38 cellular contexts compared by ENCODE assay signal in genomic region chr9:88690628-88691027, GRCh38.
"Had no signal": no experiment of that assay in that cellular context is flagged by ENCODE, and none has a peak within 500 bp of the region (broad histone marks: within the 10 kb centered on the region; RNA-seq: fewer than 3 reads in every experiment).

No MANE protein-coding gene starts in this region.

- H3K27ac ChIP-seq: ascending aorta, body of pancreas, brain microvascular endothelial cell, breast epithelium, cardiac muscle cell had no signal

- H3K4me3 Mint-ChIP-seq: activated naive CD4-positive, alpha-beta T cell treated with anti-CD3 and anti-CD28 coated beads for 36 hours; activated naive CD4-positive, alpha-beta T cell treated with anti-CD3 and anti-CD28 coated beads, Interleukin-2, amount 10 ng/mL, durations not matched to agents 7 days and 5 days; activated naive CD4-positive, alpha-beta T cell treated with anti-CD3 and anti-CD28 coated beads, Interleukin-2, amount 50 U/mL, for 24 hours; activated naive CD8-positive, alpha-beta T cell; activated naive CD8-positive, alpha-beta T cell treated with anti-CD3 and anti-CD28 coated beads for 36 hours; activated naive CD8-positive, alpha-beta T cell treated with anti-CD3 and anti-CD28 coated beads, Interleukin-2, amount 10 ng/mL, durations not matched to agents 7 days and 5 days; activated naive CD8-positive, alpha-beta T cell treated with anti-CD3 and anti-CD28 coated beads, Interleukin-2, amount 50 U/mL, for 24 hours; activated T-cell treated with anti-CD3 and anti-CD28 coated beads, Interleukin-2, amount 50 U/mL, for 24 hours; activated T-cell treated with anti-CD3 and anti-CD28 coated beads, Interleukin-2, amount 50 U/mL, for 4 hours; activated T-cell treated with anti-CD3 and anti-CD28 coated beads, Interleukin-2, amount 50 U/mL, for 72 hours; activated T-helper 1 cell treated with anti-CD3 and anti-CD28 coated beads, Interleukin-12 subunit alpha, Interleukin-12 subunit beta, Interleukin-2, Interleukin-4 antibody, amounts not matched to agents 30 ng/mL and 10 ng/mL and 1 ng/mL, durations not matched to agents 14 hours and 24 hours and 36 hours; activated T-helper 17 cell treated with anti-CD3 and anti-CD28 coated beads, Interleukin-2, amount 50 U/mL, for 72 hours; brain; central memory CD8-positive, alpha-beta T cell had no signal

- H3K9me3 ChIP-seq: adrenal gland, body of pancreas, breast epithelium had no signal

- H3K27ac Mint-ChIP-seq: activated naive CD4-positive, alpha-beta T cell treated with anti-CD3 and anti-CD28 coated beads for 36 hours; activated naive CD4-positive, alpha-beta T cell treated with anti-CD3 and anti-CD28 coated beads, Interleukin-2, amount 10 ng/mL, durations not matched to agents 7 days and 5 days; activated naive CD4-positive, alpha-beta T cell treated with anti-CD3 and anti-CD28 coated beads, Interleukin-2, amount 50 U/mL, for 24 hours; activated naive CD4-positive, alpha-beta T cell treated with anti-CD3 and anti-CD28 coated beads, Interleukin-2, amount 50 U/mL, for 72 hours; activated naive CD8-positive, alpha-beta T cell; activated naive CD8-positive, alpha-beta T cell treated with anti-CD3 and anti-CD28 coated beads for 36 hours; activated naive CD8-positive, alpha-beta T cell treated with anti-CD3 and anti-CD28 coated beads, Interleukin-2, amount 10 ng/mL, durations not matched to agents 7 days and 5 days; activated naive CD8-positive, alpha-beta T cell treated with anti-CD3 and anti-CD28 coated beads, Interleukin-2, amount 50 U/mL, for 24 hours; activated T-cell treated with anti-CD3 and anti-CD28 coated beads, Interleukin-2, amount 50 U/mL, for 24 hours; activated T-cell treated with anti-CD3 and anti-CD28 coated beads, Interleukin-2, amount 50 U/mL, for 72 hours; activated T-helper 1 cell treated with anti-CD3 and anti-CD28 coated beads, Interleukin-12 subunit alpha, Interleukin-12 subunit beta, Interleukin-2, Interleukin-4 antibody, amounts not matched to agents 30 ng/mL and 10 ng/mL and 1 ng/mL, durations not matched to agents 14 hours and 24 hours and 36 hours; activated T-helper 17 cell treated with anti-CD3 and anti-CD28 coated beads, Interleukin-2, amount 50 U/mL, for 72 hours; activated T-helper 2 cell treated with anti-CD3 and anti-CD28 coated beads, Interferon-gamma antibody, Interleukin-2, Interleukin-4, amounts not matched to agents 10 μg/mL and 5 μg/mL and 100 μg/mL, durations not matched to agents 14 hours and 24 hours and 36 hours; brain had no signal

- H3K36me3 ChIP-seq: adrenal gland, ascending aorta, brain microvascular endothelial cell, breast epithelium, cardiac muscle cell had no signal

- H3K4me3 ChIP-seq: adrenal gland, ascending aorta, body of pancreas, breast epithelium, cardiac muscle cell had no signal

- H3K36me3 Mint-ChIP-seq: activated naive CD4-positive, alpha-beta T cell treated with anti-CD3 and anti-CD28 coated beads, Interleukin-2, amount 10 ng/mL, durations not matched to agents 7 days and 5 days; activated naive CD4-positive, alpha-beta T cell treated with anti-CD3 and anti-CD28 coated beads, Interleukin-2, amount 50 U/mL, for 72 hours; activated naive CD8-positive, alpha-beta T cell; activated naive CD8-positive, alpha-beta T cell treated with anti-CD3 and anti-CD28 coated beads for 36 hours; activated naive CD8-positive, alpha-beta T cell treated with anti-CD3 and anti-CD28 coated beads, Interleukin-2, amount 10 ng/mL, durations not matched to agents 7 days and 5 days; brain had no signal

- DNase-seq: activated effector memory CD4-positive, alpha-beta T cell treated with anti-CD3 and anti-CD28 coated beads, Interleukin-2, amount 50 U/mL, for 16 hours; activated effector memory CD4-positive, alpha-beta T cell treated with Interleukin-2 at 50 U/mL for 16 hours; activated gamma-delta T cell; activated gamma-delta T cell treated with Interleukin-2 at 50 U/mL for 16 hours; activated naive CD4-positive, alpha-beta T cell; activated naive CD4-positive, alpha-beta T cell treated with anti-CD3 and anti-CD28 coated beads for 36 hours; activated naive CD4-positive, alpha-beta T cell treated with anti-CD3 and anti-CD28 coated beads, Interleukin-2, amount 10 ng/mL, durations not matched to agents 7 days and 5 days; activated naive CD4-positive, alpha-beta T cell treated with anti-CD3 and anti-CD28 coated beads, Interleukin-2, amount 50 U/mL, for 16 hours; activated naive CD4-positive, alpha-beta T cell treated with Interleukin-2 at 50 U/mL for 16 hours; activated naive CD8-positive, alpha-beta T cell treated with anti-CD3 and anti-CD28 coated beads for 36 hours; activated naive CD8-positive, alpha-beta T cell treated with anti-CD3 and anti-CD28 coated beads, Interleukin-2, amount 10 ng/mL, durations not matched to agents 7 days and 5 days; activated naive CD8-positive, alpha-beta T cell treated with anti-CD3 and anti-CD28 coated beads, Interleukin-2, amount 50 U/mL, for 24 hours; activated T-cell treated with anti-CD3 and anti-CD28 coated beads for 4 hours; activated T-cell treated with anti-CD3 and anti-CD28 coated beads, Interleukin-2, amount 50 U/mL, for 1 hour; activated T-cell treated with anti-CD3 and anti-CD28 coated beads, Interleukin-2, amount 50 U/mL, for 24 hours; activated T-cell treated with anti-CD3 and anti-CD28 coated beads, Interleukin-2, amount 50 U/mL, for 4 hours; activated T-cell treated with anti-CD3 and anti-CD28 coated beads, Interleukin-2, amount 50 U/mL, for 48 hours; activated T-cell treated with anti-CD3 and anti-CD28 coated beads, Interleukin-2, amount 50 U/mL, for 72 hours; amygdala; anterior cingulate cortex; aorta; body of pancreas; brain microvascular endothelial cell; caudate nucleus; central memory CD4-positive, alpha-beta T cell; cerebellar nuclear complex had no signal

- H3K27me3 Mint-ChIP-seq: activated naive CD4-positive, alpha-beta T cell treated with anti-CD3 and anti-CD28 coated beads, Interleukin-2, amount 10 ng/mL, durations not matched to agents 7 days and 5 days; brain had no signal

- H3K9me3 Mint-ChIP-seq: activated naive CD4-positive, alpha-beta T cell treated with anti-CD3 and anti-CD28 coated beads for 36 hours; activated naive CD4-positive, alpha-beta T cell treated with anti-CD3 and anti-CD28 coated beads, Interleukin-2, amount 10 ng/mL, durations not matched to agents 7 days and 5 days; activated naive CD4-positive, alpha-beta T cell treated with anti-CD3 and anti-CD28 coated beads, Interleukin-2, amount 50 U/mL, for 72 hours; activated T-helper 1 cell treated with anti-CD3 and anti-CD28 coated beads, Interleukin-12 subunit alpha, Interleukin-12 subunit beta, Interleukin-2, Interleukin-4 antibody, amounts not matched to agents 30 ng/mL and 10 ng/mL and 1 ng/mL, durations not matched to agents 14 hours and 24 hours and 36 hours; activated T-helper 2 cell treated with anti-CD3 and anti-CD28 coated beads, Interferon-gamma antibody, Interleukin-2, Interleukin-4, amounts not matched to agents 10 μg/mL and 5 μg/mL and 100 μg/mL, durations not matched to agents 14 hours and 24 hours and 36 hours; central memory CD8-positive, alpha-beta T cell had no signal

- H3K4me1 ChIP-seq: ascending aorta, body of pancreas, breast epithelium had no signal

- H3K4me1 Mint-ChIP-seq: activated naive CD4-positive, alpha-beta T cell treated with anti-CD3 and anti-CD28 coated beads, Interleukin-2, amount 10 ng/mL, durations not matched to agents 7 days and 5 days; activated naive CD4-positive, alpha-beta T cell treated with anti-CD3 and anti-CD28 coated beads, Interleukin-2, amount 50 U/mL, for 24 hours; activated naive CD8-positive, alpha-beta T cell treated with anti-CD3 and anti-CD28 coated beads for 36 hours; activated naive CD8-positive, alpha-beta T cell treated with anti-CD3 and anti-CD28 coated beads, Interleukin-2, amount 10 ng/mL, durations not matched to agents 7 days and 5 days; activated naive CD8-positive, alpha-beta T cell treated with anti-CD3 and anti-CD28 coated beads, Interleukin-2, amount 50 U/mL, for 24 hours; activated T-helper 17 cell treated with anti-CD3 and anti-CD28 coated beads, Interleukin-2, amount 50 U/mL, for 72 hours; brain; central memory CD8-positive, alpha-beta T cell had no signal

- H3K27me3 ChIP-seq: adrenal gland, ascending aorta, body of pancreas, brain microvascular endothelial cell, breast epithelium, cardiac muscle cell had no signal
